Comparison of ENCODE assay signal across 1 cellular context in genomic region chr4:183342541-183343533, GRCh38.
TF ChIP-seq lines count a peak whose summit lies in the region.

No MANE protein-coding gene starts in this region.

TF ChIP-seq in H1, 55 proteins besides CTCF, POLR2A, EP300 and RAD21:
- TF ChIP-seq SP2 (IDR thresholded peaks at IDR 0.05; ENCODE audit: low read length) (no peak), SIN3A (conservative IDR thresholded peaks at IDR 0.05 in 1 of 2, IDR thresholded peaks at IDR 0.05 in 1 of 2; ENCODE audit: low read depth in 1 of 2, low read length in 2 of 2) (no peak), KDM4A (IDR thresholded peaks at IDR 0.05; ENCODE audit: low read depth, low read length, severe bottlenecking) (no peak), GABPA (IDR thresholded peaks at IDR 0.05; ENCODE audit: borderline replicate concordance, insufficient read depth, low read length) (no peak)
TF ChIP-seq in H1: peak in this region for 0.
